21 cellular contexts compared by ENCODE assay signal in the genomic region with DNA sequence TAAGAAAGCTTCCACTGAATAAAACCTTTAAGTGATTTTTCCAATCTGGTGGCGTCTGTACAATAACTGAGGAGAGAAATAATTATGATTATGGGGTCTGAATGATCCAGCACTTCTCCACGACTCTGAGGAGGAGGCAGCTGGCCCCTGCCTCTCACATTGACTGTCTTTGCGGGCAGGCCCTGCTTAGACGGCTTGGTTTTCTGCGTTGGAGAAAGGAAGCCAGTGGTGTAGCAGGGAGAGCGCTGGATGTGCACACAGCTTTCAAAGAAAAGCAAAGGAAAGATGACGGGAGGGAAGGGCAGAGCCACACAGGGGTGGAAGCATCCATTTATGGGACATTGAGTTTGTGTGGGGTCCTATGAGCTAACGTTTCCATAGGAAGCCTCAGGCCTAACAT.
A peak's percentile ranks its signal among the peaks of the same experiment; 100 is the strongest.
DNase-seq lines count a peak whose midpoint lies in the region; ATAC-seq and TF ChIP-seq lines count a peak whose summit lies in the region.
"Had no signal": no experiment of that assay in that cellular context is flagged by ENCODE, and none has a peak within 500 bp of the region (broad histone marks: within the 10 kb centered on the region; RNA-seq: fewer than 3 reads in every experiment).

No MANE protein-coding gene starts in this region.

- no peak overlapping the region for H3K56ac ChIP-seq in IMR-90 (ENCODE audit: extremely low read depth, insufficient read depth, low read length)

- no peak overlapping the region for H4K91ac ChIP-seq in IMR-90 (ENCODE audit: insufficient read depth, low read depth, low read length)

- no peak overlapping the region for H2BK15ac ChIP-seq in IMR-90 (ENCODE audit: low read depth, low read length)

- H3K4me3 ChIP-seq in IMR-90 (ENCODE audit: insufficient read depth, low read depth, low read length) (no peak overlapping the region), OCI-LY3 (ENCODE audit: low read length) (no peak overlapping the region), neural progenitor cell (no peak overlapping the region), foreskin fibroblast (ENCODE audit: low read depth in 1 of 2, low read length in 2 of 2) (no peak overlapping the region)
- H3K4me3 ChIP-seq: BLaER1, GM12878, K562, PC-9, SJSA1 had no signal

- ATAC-seq in IMR-90 (ENCODE audit: low read depth) (no peak), T-helper 17 cell (no peak)
- no peak for ATAC-seq in stimulated activated effector memory CD8-positive, alpha-beta T cell treated with anti-CD3 and anti-CD28 coated beads, Interleukin-12 subunit alpha, Interleukin-12 subunit beta, amount 100 ng/mL, for 72 hours
- ATAC-seq: CD8-positive, alpha-beta T cell; GM12878; K562 had no signal

- no peak overlapping the region for H2BK20ac ChIP-seq in IMR-90 (ENCODE audit: low read depth, low read length)

- no peaks in the 10 kb centered on the region for H3K27me3 ChIP-seq in IMR-90 (ENCODE audit: control insufficient read depth, insufficient read depth, low read length)
- no peaks in the 10 kb centered on the region for H3K27me3 ChIP-seq in OCI-LY3 (ENCODE audit: low read depth, low read length)
- no peaks in the 10 kb centered on the region for H3K27me3 ChIP-seq in neural progenitor cell
- H3K27me3 ChIP-seq: BLaER1, SJSA1 had no signal

- H3K79me2 ChIP-seq in OCI-LY3 (ENCODE audit: low read length) (peaks cover 74% of the 10 kb centered on the region), neural progenitor cell (ENCODE audit: low read depth) (no peaks in the 10 kb centered on the region)

- in situ Hi-C loops in IMR-90 (cut with MboI; ENCODE audit: low sequenced_read_pairs), result no loop called here

- BruUV-seq in IMR-90 (replicated peaks; lab: Mats Ljungman, UMichigan), result no TSS peak

- no peaks in the 10 kb centered on the region for H3K9me3 Mint-ChIP-seq in neural progenitor cell
- H3K9me3 Mint-ChIP-seq in stimulated activated effector memory CD8-positive, alpha-beta T cell treated with anti-CD3 and anti-CD28 coated beads, Interleukin-12 subunit alpha, Interleukin-12 subunit beta, amount 100 ng/mL, for 72 hours, result no peaks in the 10 kb centered on the region
- H3K9me3 Mint-ChIP-seq: CD8-positive, alpha-beta T cell had no signal

- no peak overlapping the region for H4K5ac ChIP-seq in IMR-90 (ENCODE audit: low read depth, low read length)

- H3K27ac ChIP-seq in IMR-90 (ENCODE audit: insufficient read depth, low read length) (no peak overlapping the region), OCI-LY3 (ENCODE audit: low read length) (peak overlapping the region; percentile 19; the same call in 1 of the 2 replicates), neural progenitor cell (no peak overlapping the region)
- H3K27ac ChIP-seq: BLaER1, PC-9, SJSA1 had no signal

- no peaks in the 10 kb centered on the region for H3K36me3 Mint-ChIP-seq in neural progenitor cell
- H3K36me3 Mint-ChIP-seq in stimulated activated effector memory CD8-positive, alpha-beta T cell treated with anti-CD3 and anti-CD28 coated beads, Interleukin-12 subunit alpha, Interleukin-12 subunit beta, amount 100 ng/mL, for 72 hours, result no peaks in the 10 kb centered on the region
- H3K36me3 Mint-ChIP-seq in T-helper 17 cell (ENCODE audit: low read depth), result no peaks in the 10 kb centered on the region
- H3K36me3 Mint-ChIP-seq: CD8-positive, alpha-beta T cell had no signal

- H3K36me3 ChIP-seq in IMR-90 (ENCODE audit: control insufficient read depth, insufficient read depth, low read length) (peaks cover 7% of the 10 kb centered on the region), OCI-LY3 (replicated peaks; ENCODE audit: low read depth, low read length) (peaks cover 32% of the 10 kb centered on the region), neural progenitor cell (no peaks in the 10 kb centered on the region)
- H3K36me3 ChIP-seq: BLaER1 had no signal

- dilution Hi-C loops in IMR-90 (cut with HindIII; ENCODE audit: low sequenced_read_pairs, unreplicated experiment), result no loop called here

- no peaks in the 10 kb centered on the region for H3F3A ChIP-seq in neural progenitor cell (ENCODE audit: low read depth)

- H3K27me3 Mint-ChIP-seq in neural progenitor cell (ENCODE audit: insufficient read depth, low read depth) (no peaks in the 10 kb centered on the region), T-helper 17 cell (peaks cover 49% of the 10 kb centered on the region)

- no peak for TF ChIP-seq RAD21 in IMR-90 (IDR thresholded peaks at IDR 0.05; ENCODE audit: low read length)

- H3K9ac ChIP-seq in IMR-90 (ENCODE audit: low read depth, low read length) (no peak overlapping the region), OCI-LY3 (ENCODE audit: low read length) (no peak overlapping the region), neural progenitor cell (no peak overlapping the region)
- H3K9ac ChIP-seq: BLaER1 had no signal

- intact Hi-C loops in IMR-90 (cut with micrococcal nuclease), result no loop called here

- no peak overlapping the region for H2AK9ac ChIP-seq in IMR-90 (replicated peaks; ENCODE audit: low read depth, low read length, poor library complexity)

- no peak overlapping the region for H3K14ac ChIP-seq in IMR-90 (replicated peaks; ENCODE audit: low read depth, low read length)

- H3K4me3 Mint-ChIP-seq in neural progenitor cell (no peak overlapping the region), T-helper 17 cell (no peak overlapping the region)
- H3K4me3 Mint-ChIP-seq in stimulated activated effector memory CD8-positive, alpha-beta T cell treated with anti-CD3 and anti-CD28 coated beads, Interleukin-12 subunit alpha, Interleukin-12 subunit beta, amount 100 ng/mL, for 72 hours, result no peak overlapping the region
- H3K4me3 Mint-ChIP-seq: CD8-positive, alpha-beta T cell had no signal

- H3K4me1 Mint-ChIP-seq in neural progenitor cell, result peaks cover 22% of the 10 kb centered on the region
- H3K4me1 Mint-ChIP-seq in stimulated activated effector memory CD8-positive, alpha-beta T cell treated with anti-CD3 and anti-CD28 coated beads, Interleukin-12 subunit alpha, Interleukin-12 subunit beta, amount 100 ng/mL, for 72 hours, result peaks cover 32% of the 10 kb centered on the region
- peaks cover 10% of the 10 kb centered on the region for H3K4me1 Mint-ChIP-seq in T-helper 17 cell

- peak overlapping the region; percentile 14 for H2AK5ac ChIP-seq in IMR-90 (ENCODE audit: low read depth, low read length)

- TF ChIP-seq CTCF in IMR-90 (conservative IDR thresholded peaks at IDR 0.05; ENCODE audit: low read depth, low read length), result no peak
- TF ChIP-seq CTCF in OCI-LY3 (IDR thresholded peaks at IDR 0.05; ENCODE audit: low read depth, low read length), result no peak
- TF ChIP-seq CTCF in neural progenitor cell (IDR thresholded peaks at IDR 0.05), result no peak
- TF ChIP-seq CTCF in foreskin fibroblast (IDR thresholded peaks at IDR 0.05; ENCODE audit: low read depth, low read length), result no peak

- CTCF ChIA-PET in IMR-90 (lab: Yijun Ruan, JAX), result no interaction called here

- WGBS in IMR-90 (ENCODE audit: extremely low coverage in 2 of 2, insufficient read length in 1 of 2), 2 experiments, result 84% methylated on average over 4 of the region's 8 CpGs; no CpG with 5 or more reads in 1 of the 2 experiments

- H4K8ac ChIP-seq in IMR-90 (ENCODE audit: low read depth in 2 of 2, low read length in 2 of 2), result no peak overlapping the region

- DNase-seq in IMR-90, result no peak
- DNase-seq in neural progenitor cell (ENCODE audit: low spot score), result no peak
- no peak for DNase-seq in stimulated activated effector memory CD8-positive, alpha-beta T cell treated with anti-CD3 and anti-CD28 coated beads, Interleukin-12 subunit alpha, Interleukin-12 subunit beta, amount 100 ng/mL, for 72 hours (ENCODE audit: low spot score in 2 of 2)
- no peak for DNase-seq in putamen (ENCODE audit: low spot score)
- no peak for DNase-seq in foreskin fibroblast
- DNase-seq in T-helper 17 cell, result no peak
- DNase-seq: Calu3; CD8-positive, alpha-beta T cell; DMS53; EL; NCI-H1105 treated with DMSO at 0.1 percent for 48 hours; NCI-H187; NCI-H2107; NCI-H226; NCI-H524 treated with DMSO at 0.1 percent for 48 hours; PC-9 had no signal

- no peak overlapping the region for H2BK120ac ChIP-seq in IMR-90 (ENCODE audit: low read depth, low read length)

- peak overlapping the region; percentile 33 for H3K27ac Mint-ChIP-seq in neural progenitor cell
- peak overlapping the region; percentile 26 for H3K27ac Mint-ChIP-seq in stimulated activated effector memory CD8-positive, alpha-beta T cell treated with anti-CD3 and anti-CD28 coated beads, Interleukin-12 subunit alpha, Interleukin-12 subunit beta, amount 100 ng/mL, for 72 hours
- no peak overlapping the region for H3K27ac Mint-ChIP-seq in T-helper 17 cell
- H3K27ac Mint-ChIP-seq: CD8-positive, alpha-beta T cell had no signal

- no peak for TF ChIP-seq POLR2A in IMR-90 (IDR thresholded peaks at IDR 0.05; ENCODE audit: low read depth, low read length)

- H3K79me1 ChIP-seq in IMR-90 (ENCODE audit: low read depth in 1 of 2, low read length in 2 of 2), result peaks cover 51 to 83% of the 10 kb centered on the region in 2 experiments

- H3K4me2 ChIP-seq in IMR-90 (ENCODE audit: low read depth, low read length) (no peak overlapping the region), OCI-LY3 (ENCODE audit: low read length) (no peak overlapping the region), neural progenitor cell (no peak overlapping the region)
- H3K4me2 ChIP-seq: PC-9 had no signal

- POLR2A ChIA-PET in IMR-90 (lab: Charles Lee; ENCODE audit: unreplicated experiment), result no interaction called here

- peak overlapping the region; percentile 8; the same call in 1 of the 2 replicates for H3K4ac ChIP-seq in IMR-90 (ENCODE audit: low read depth, low read length)

- no peaks in the 10 kb centered on the region for H3K9me3 ChIP-seq in IMR-90 (ENCODE audit: control insufficient read depth, insufficient read depth, low read length)
- no peaks in the 10 kb centered on the region for H3K9me3 ChIP-seq in OCI-LY3 (ENCODE audit: insufficient read depth, low read length)
- H3K9me3 ChIP-seq in neural progenitor cell (ENCODE audit: low read depth), result no peaks in the 10 kb centered on the region
- no peaks in the 10 kb centered on the region for H3K9me3 ChIP-seq in T-helper 17 cell (ENCODE audit: control insufficient read depth, low read length, poor library complexity, severe bottlenecking)
- H3K9me3 ChIP-seq: BLaER1, SJSA1 had no signal

- no peak overlapping the region for H2BK5ac ChIP-seq in IMR-90 (ENCODE audit: low read depth, low read length, poor library complexity, severe bottlenecking)

- no peak overlapping the region for H3K23ac ChIP-seq in IMR-90 (ENCODE audit: low read depth, low read length)

- no peaks in the 10 kb centered on the region for H4K20me1 ChIP-seq in IMR-90 (ENCODE audit: insufficient read depth, low read length)
- no peaks in the 10 kb centered on the region for H4K20me1 ChIP-seq in OCI-LY3 (ENCODE audit: insufficient read depth, low read length)
- no peaks in the 10 kb centered on the region for H4K20me1 ChIP-seq in neural progenitor cell (ENCODE audit: low read depth)
- H4K20me1 ChIP-seq: BLaER1 had no signal

- H3K4me1 ChIP-seq in IMR-90 (ENCODE audit: control insufficient read depth, insufficient read depth, low read length), result peaks cover 11% of the 10 kb centered on the region
- peaks cover 76% of the 10 kb centered on the region for H3K4me1 ChIP-seq in OCI-LY3 (ENCODE audit: low read length)
- peaks cover 3% of the 10 kb centered on the region for H3K4me1 ChIP-seq in neural progenitor cell

- peaks cover 23% of the 10 kb centered on the region for H3K9me1 ChIP-seq in IMR-90 (ENCODE audit: insufficient read depth, low read length)

- H2AFZ ChIP-seq in IMR-90 (replicated peaks; ENCODE audit: low read length, poor library complexity) (no peak overlapping the region), OCI-LY3 (ENCODE audit: low read depth, low read length) (no peak overlapping the region), neural progenitor cell (replicated peaks) (no peak overlapping the region)
- H2AFZ ChIP-seq: PC-9 had no signal

- no peak overlapping the region for H3K18ac ChIP-seq in IMR-90 (ENCODE audit: low read depth, low read length)
